In the genomic region with DNA sequence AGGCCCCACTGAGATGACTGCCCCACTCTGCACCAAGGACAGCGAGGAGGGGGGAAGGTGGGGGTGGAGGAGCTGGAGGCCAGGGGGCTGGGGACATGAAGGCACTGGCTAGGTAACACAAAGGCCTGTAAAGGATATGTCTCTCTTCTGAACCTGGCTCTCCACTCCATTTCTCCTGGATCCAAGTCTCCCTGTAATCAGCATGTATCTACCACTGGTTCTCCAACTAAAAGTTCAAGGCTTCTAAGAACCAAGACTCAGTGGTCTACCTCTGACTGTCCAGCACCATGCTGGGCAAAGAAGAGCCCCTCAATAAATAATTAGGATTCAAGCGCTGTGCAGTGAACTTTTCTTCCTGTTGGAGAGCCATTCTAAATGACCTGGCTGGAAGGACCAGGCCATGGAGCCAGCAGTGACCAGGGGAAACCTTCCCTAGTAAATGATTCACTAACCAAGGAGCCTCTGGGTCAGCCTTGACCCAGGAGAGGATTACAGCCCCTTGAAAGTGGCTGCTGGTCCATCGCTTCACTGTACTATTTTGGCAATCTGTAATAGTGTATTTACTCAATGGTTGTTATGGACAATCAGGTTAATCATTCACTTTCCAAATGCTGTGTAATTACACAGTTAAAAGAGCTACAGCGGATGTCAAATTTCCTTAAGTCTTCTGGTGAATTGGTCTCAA, we compare ENCODE assay signal across 18 cellular contexts.
DNase-seq lines count a peak whose midpoint lies in the region; ATAC-seq and TF ChIP-seq lines count a peak whose summit lies in the region.
"Had no signal": no experiment of that assay in that cellular context is flagged by ENCODE, and none has a peak within 500 bp of the region (broad histone marks: within the 10 kb centered on the region; RNA-seq: fewer than 3 reads in every experiment).

No MANE protein-coding gene starts in this region.

- no peaks in the 10 kb centered on the region for H3F3A ChIP-seq in GM23338 (replicated peaks; ENCODE audit: low read depth)

- no peaks in the 10 kb centered on the region for H3K9me3 Mint-ChIP-seq in GM23338
- H3K9me3 Mint-ChIP-seq: activated CD4-positive, alpha-beta T cell treated with anti-CD3 and anti-CD28 coated beads, Interleukin-2, amount 10 ng/mL, durations not matched to agents 24 days and 14 days; activated T-cell treated with anti-CD3 and anti-CD28 coated beads, Interleukin-2, amount 50 U/mL, for 72 hours had no signal

- H3K79me2 ChIP-seq in GM23338 (replicated peaks; ENCODE audit: insufficient read depth) = peaks cover 92% of the 10 kb centered on the region

- no peak overlapping the region for H3K9ac ChIP-seq in liver (ENCODE audit: low read depth in 1 of 2, low read length in 2 of 2)

- TF ChIP-seq POLR2A in breast epithelium (IDR thresholded peaks at IDR 0.05) = no peak
- TF ChIP-seq POLR2A in suprapubic skin (IDR thresholded peaks at IDR 0.05) = no peak

- ATAC-seq in GM23338 (no peak), GM18517 (IDR thresholded peaks at IDR 0.05; ENCODE audit: unreplicated experiment) (no peak)
- ATAC-seq: activated T-cell treated with anti-CD3 and anti-CD28 coated beads, Interleukin-2, amount 50 U/mL, for 72 hours; psoas muscle had no signal

- peak in 1 of 2 donors; percentile 14 for TF ChIP-seq RAD21 in liver (IDR thresholded peaks at IDR 0.05)

- H3K27ac ChIP-seq in breast epithelium = peak overlapping the region; percentile 48 to 87
- H3K27ac ChIP-seq in liver (ENCODE audit: low read depth in 1 of 2, low read length in 2 of 2) = no peak overlapping the region
- H3K27ac ChIP-seq in suprapubic skin = peak overlapping the region; percentile 91
- no peak overlapping the region for H3K27ac ChIP-seq in GM23338 (ENCODE audit: low read depth)
- H3K27ac ChIP-seq: psoas muscle had no signal

- H3K4me3 ChIP-seq in breast epithelium (no peak overlapping the region), liver (ENCODE audit: low read depth in 1 of 3, low read length in 3 of 3) (no peak overlapping the region), suprapubic skin (no peak overlapping the region), GM23338 (no peak overlapping the region)
- H3K4me3 ChIP-seq: psoas muscle had no signal

- H3K36me3 Mint-ChIP-seq in GM23338 (ENCODE audit: low read depth) = peaks cover 23% of the 10 kb centered on the region
- H3K36me3 Mint-ChIP-seq: CD4-positive, CD25-positive, alpha-beta regulatory T cell had no signal

- DNase-seq in HT-29 (ENCODE audit: low spot score) (peak; percentile 19), breast epithelium (ENCODE audit: low spot score in 2 of 2) (no peak), suprapubic skin (ENCODE audit: low spot score in 2 of 2) (no peak), GM23338 (ENCODE audit: low spot score) (no peak), SIG-M5 treated with dmso at 0.1 percent for 504 hours (lab: John Stamatoyannopoulos, UW; ENCODE audit: unreplicated experiment) (no peak)
- no peak for DNase-seq in activated CD8-positive, alpha-beta memory T cell treated with anti-CD3 and anti-CD28 coated beads, Interleukin-2, amount 50 U/mL, for 48 hours
- DNase-seq: activated CD4-positive, alpha-beta T cell treated with anti-CD3 and anti-CD28 coated beads, Interleukin-2, amount 10 ng/mL, durations not matched to agents 24 days and 14 days; activated T-cell treated with anti-CD3 and anti-CD28 coated beads, Interleukin-2, amount 50 U/mL, for 72 hours; amniotic stem cell; CD4-positive, CD25-positive, alpha-beta regulatory T cell; NCI-H1105; NCI-H446 treated with DMSO at 0.1 percent for 48 hours; psoas muscle; stimulated activated CD4-positive, alpha-beta T cell treated with anti-CD3 and anti-CD28 coated beads, Interleukin-1b, Interleukin-23, amount 100 ng/mL, for 48 hours; stimulated activated CD8-positive, alpha-beta memory T cell treated with anti-CD3 and anti-CD28 coated beads, Interleukin-4, amount 100 ng/mL, for 48 hours; T-helper 1 cell had no signal

- WGBS in liver = 58% methylated on average over 4 of the region's 4 CpGs
- 74% methylated on average over 4 of the region's 4 CpGs for WGBS in suprapubic skin

- H3K9me3 ChIP-seq in breast epithelium = no peaks in the 10 kb centered on the region
- H3K9me3 ChIP-seq in liver (ENCODE audit: control insufficient read depth in 4 of 4, low read length in 3 of 4) = no peaks in the 10 kb centered on the region
- no peaks in the 10 kb centered on the region for H3K9me3 ChIP-seq in suprapubic skin
- H3K9me3 ChIP-seq: psoas muscle had no signal

- no peak for TF ChIP-seq CTCF in breast epithelium (IDR thresholded peaks at IDR 0.05)
- TF ChIP-seq CTCF in liver (IDR thresholded peaks at IDR 0.05; ENCODE audit: low read depth, low read length, missing input control) = no peak
- no peak for TF ChIP-seq CTCF in suprapubic skin (IDR thresholded peaks at IDR 0.05)
- TF ChIP-seq CTCF in GM23338 (conservative IDR thresholded peaks at IDR 0.05; ENCODE audit: low read depth in 2 of 2) = no peak

- no peaks in the 10 kb centered on the region for H3K9me2 ChIP-seq in GM23338 (ENCODE audit: insufficient read depth)

- H3K27me3 Mint-ChIP-seq in GM23338 (ENCODE audit: insufficient read depth, low read depth, poor library complexity) = peaks cover 39% of the 10 kb centered on the region

- H3K27ac Mint-ChIP-seq in GM23338 = no peak overlapping the region
- H3K27ac Mint-ChIP-seq: activated CD4-positive, alpha-beta T cell treated with anti-CD3 and anti-CD28 coated beads, Interleukin-2, amount 10 ng/mL, durations not matched to agents 24 days and 14 days; activated T-cell treated with anti-CD3 and anti-CD28 coated beads, Interleukin-2, amount 50 U/mL, for 72 hours had no signal

- peaks cover 81% of the 10 kb centered on the region for H3K4me1 Mint-ChIP-seq in GM23338

- H4K20me1 ChIP-seq in GM23338 (replicated peaks; ENCODE audit: insufficient read depth) = peaks cover 76% of the 10 kb centered on the region

- H3K27me3 ChIP-seq in breast epithelium (no peaks in the 10 kb centered on the region), liver (ENCODE audit: control insufficient read depth in 4 of 4, insufficient read depth in 4 of 4, low read length in 3 of 4) (no peaks in the 10 kb centered on the region), suprapubic skin (no peaks in the 10 kb centered on the region), GM23338 (ENCODE audit: insufficient read depth) (peaks cover 47% of the 10 kb centered on the region)

- intact Hi-C loops in breast epithelium (cut with DNase I; ENCODE audit: low total_unique reads) = no loop called here

- H3K4me1 ChIP-seq in breast epithelium = peaks cover 0 to 11% of the 10 kb centered on the region in 2 donors
- peaks cover 7 to 27% (median 18%) of the 10 kb centered on the region in 4 donors for H3K4me1 ChIP-seq in liver (ENCODE audit: control insufficient read depth in 4 of 4, insufficient read depth in 4 of 4, low read length in 3 of 4)
- peaks cover 48% of the 10 kb centered on the region for H3K4me1 ChIP-seq in suprapubic skin
- peaks cover 81% of the 10 kb centered on the region for H3K4me1 ChIP-seq in GM23338 (ENCODE audit: insufficient read depth)
- H3K4me1 ChIP-seq: psoas muscle had no signal

- no peak overlapping the region for H3K4me3 Mint-ChIP-seq in GM23338
- H3K4me3 Mint-ChIP-seq: activated CD4-positive, alpha-beta T cell treated with anti-CD3 and anti-CD28 coated beads, Interleukin-2, amount 10 ng/mL, durations not matched to agents 24 days and 14 days; activated T-cell treated with anti-CD3 and anti-CD28 coated beads, Interleukin-2, amount 50 U/mL, for 72 hours; CD4-positive, CD25-positive, alpha-beta regulatory T cell had no signal

- no peak overlapping the region for H3K4me2 ChIP-seq in GM23338

- TF ChIP-seq EP300 in suprapubic skin (IDR thresholded peaks at IDR 0.05) = no peak

- H2AFZ ChIP-seq in GM23338 = no peak overlapping the region

- H3K36me3 ChIP-seq in breast epithelium = no peaks in the 10 kb centered on the region
- H3K36me3 ChIP-seq in liver (ENCODE audit: control insufficient read depth in 4 of 4, insufficient read depth in 3 of 4, low read depth in 1 of 4, low read length in 3 of 4) = no peaks in the 10 kb centered on the region
- H3K36me3 ChIP-seq in suprapubic skin = no peaks in the 10 kb centered on the region
- H3K36me3 ChIP-seq in GM23338 (ENCODE audit: insufficient read depth) = no peaks in the 10 kb centered on the region

TF ChIP-seq in liver, 16 proteins besides CTCF, POLR2A, EP300 and RAD21 (continues in another document):
- no peak for TF ChIP-seq ZBTB33 (IDR thresholded peaks at IDR 0.05)
- TF ChIP-seq YY1 (IDR thresholded peaks at IDR 0.05) = no peak
- peak; percentile 50 for TF ChIP-seq FOXA1 (IDR thresholded peaks at IDR 0.05)

TF ChIP-seq in GM23338, 12 proteins besides CTCF, POLR2A, EP300 and RAD21 (continues in another document):
- TF ChIP-seq ZNF114 (CRISPR knock-in tag; IDR thresholded peaks at IDR 0.05) (no peak), EZH2phosphoT487 (IDR thresholded peaks at IDR 0.05; ENCODE audit: unreplicated experiment) (no peak), ZNF331 (CRISPR knock-in tag; IDR thresholded peaks at IDR 0.05; ENCODE audit: low read depth) (no peak), CREB1 (CRISPR knock-in tag; IDR thresholded peaks at IDR 0.05; ENCODE audit: low read depth) (no peak), STAT1 (IDR thresholded peaks at IDR 0.05; ENCODE audit: unreplicated experiment) (no peak), REST (IDR thresholded peaks at IDR 0.05; ENCODE audit: unreplicated experiment) (no peak)

Comparison
In these comparisons a context has a peak if more than half of its experiments do, and no peak if none do; other contexts are left out.
1. H3K27ac ChIP-seq: peak in breast epithelium (2 of 2) and suprapubic skin (single experiment); none in liver (0 of 2) and GM23338 (single experiment).